In the genomic region with DNA sequence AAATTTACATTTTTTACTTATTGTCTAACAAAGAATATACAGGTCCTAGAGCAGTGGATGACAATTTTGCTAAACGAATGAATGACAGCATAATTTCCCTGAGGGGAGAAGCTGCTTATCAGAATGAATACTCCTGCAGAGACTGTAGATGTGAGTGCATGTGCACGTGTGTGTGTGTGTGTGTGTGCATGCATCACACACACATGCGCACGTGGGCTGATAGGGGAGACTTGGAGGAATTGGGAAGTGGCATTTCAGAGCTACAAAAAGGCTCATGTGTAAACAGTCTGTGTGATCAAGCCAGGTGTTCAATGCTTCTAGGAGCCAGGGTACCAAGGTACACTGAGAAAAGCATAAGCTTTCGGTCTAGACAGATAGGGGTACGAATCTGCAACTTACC, we compare ENCODE assay signal across 29 cellular contexts.
DNase-seq lines count a peak whose midpoint lies in the region; TF ChIP-seq lines count a peak whose summit lies in the region.
"Had no signal": no experiment of that assay in that cellular context is flagged by ENCODE, and none has a peak within 500 bp of the region (broad histone marks: within the 10 kb centered on the region; RNA-seq: fewer than 3 reads in every experiment).

No MANE protein-coding gene starts in this region.

- no peak for TF ChIP-seq EP300 in esophagus muscularis mucosa (IDR thresholded peaks at IDR 0.05)

- H3K27ac ChIP-seq in esophagus muscularis mucosa (replicated peaks in 1 of 4) (no peak overlapping the region), thyroid gland (peak overlapping the region; percentile 57 to 81 (median 61))

- intact Hi-C loops in esophagus muscularis mucosa (cut with DNase I) = no loop called here
- intact Hi-C loops in thyroid gland (cut with DNase I) = loop anchor here (10.0 kb wide), 1 partner anchor 216 kb away; no protein-coding TSS in a partner anchor

- TF ChIP-seq CTCF in esophagus muscularis mucosa (IDR thresholded peaks at IDR 0.05) (no peak), thyroid gland (IDR thresholded peaks at IDR 0.05) (no peak)

- 86% methylated on average over 6 of the region's 6 CpGs for WGBS in esophagus muscularis mucosa
- 84 to 87% methylated on average over 6 of the region's 6 CpGs for WGBS in thyroid gland, 2 donors

- TF ChIP-seq POLR2A in esophagus muscularis mucosa (IDR thresholded peaks at IDR 0.05; ENCODE audit: low read depth) (no peak), thyroid gland (IDR thresholded peaks at IDR 0.05) (no peak)

- H3K9me3 ChIP-seq in esophagus muscularis mucosa (no peaks in the 10 kb centered on the region), thyroid gland (no peaks in the 10 kb centered on the region)
- H3K9me3 ChIP-seq: BE2C, HAP-1 had no signal

- H3K4me1 ChIP-seq in esophagus muscularis mucosa = peaks cover 0 to 7% (median 3%) of the 10 kb centered on the region in 4 donors
- H3K4me1 ChIP-seq in thyroid gland = peaks cover 44 to 55% of the 10 kb centered on the region in 2 donors
- H3K4me1 ChIP-seq: BE2C had no signal

- DNase-seq in NCI-H1417 (lab: John Stamatoyannopoulos, UW) (peak in 2 of 3 experiments; percentile 47 to 71), NCI-H1417 treated with DMSO at 0.1 percent for 48 hours (lab: John Stamatoyannopoulos, UW) (no peak), NCI-H82 (lab: John Stamatoyannopoulos, UW) (peak; percentile 34), esophagus muscularis mucosa (ENCODE audit: extremely low spot score) (peak; percentile 17), thyroid gland (no peak), NCI-H524 (lab: John Stamatoyannopoulos, UW) (no peak)
- no peak for DNase-seq in activated CD4-positive, alpha-beta T cell treated with anti-CD3 and anti-CD28 coated beads, Interleukin-2, amount 50 U/mL, for 4 hours
- DNase-seq: 8988T; ACHN; BE2C; CD8-positive, alpha-beta memory T cell; DMS 273 treated with DMSO at 0.1 percent for 48 hours; DMS79; EL; GDM1; HFFc6; KG1; MM.1S; NCI-H1092; NCI-H1436 treated with DMSO at 0.1 percent for 48 hours; NCI-H2029; NCI-H345; NCI-H510A treated with DMSO at 0.1 percent for 48 hours; NCI-H774; RPMI8226; SHP77 had no signal

- H3K27me3 ChIP-seq in esophagus muscularis mucosa (no peaks in the 10 kb centered on the region), thyroid gland (no peaks in the 10 kb centered on the region)
- H3K27me3 ChIP-seq: BE2C had no signal

- no peak overlapping the region for H3K4me3 ChIP-seq in esophagus muscularis mucosa
- no peak overlapping the region for H3K4me3 ChIP-seq in thyroid gland (replicated peaks in 1 of 3)
- H3K4me3 ChIP-seq: GM12878, GM23338, HAP-1 had no signal

- H3K36me3 ChIP-seq in esophagus muscularis mucosa (no peaks in the 10 kb centered on the region), thyroid gland (no peaks in the 10 kb centered on the region)
- H3K36me3 ChIP-seq: BE2C, HAP-1 had no signal

Comparison
In these comparisons a context has a peak if more than half of its experiments do, and no peak if none do; other contexts are left out.
1. DNase-seq: peak in NCI-H1417 (2 of 3), NCI-H82 (single experiment) and esophagus muscularis mucosa (single experiment); none in NCI-H1417 treated with DMSO at 0.1 percent for 48 hours (single experiment), thyroid gland (0 of 2), NCI-H524 (0 of 2) and activated CD4-positive, alpha-beta T cell treated with anti-CD3 and anti-CD28 coated beads, Interleukin-2, amount 50 U/mL, for 4 hours (0 of 2).
2. H3K27ac ChIP-seq: peak in thyroid gland (3 of 3); none in esophagus muscularis mucosa (0 of 4).